In the genomic region with DNA sequence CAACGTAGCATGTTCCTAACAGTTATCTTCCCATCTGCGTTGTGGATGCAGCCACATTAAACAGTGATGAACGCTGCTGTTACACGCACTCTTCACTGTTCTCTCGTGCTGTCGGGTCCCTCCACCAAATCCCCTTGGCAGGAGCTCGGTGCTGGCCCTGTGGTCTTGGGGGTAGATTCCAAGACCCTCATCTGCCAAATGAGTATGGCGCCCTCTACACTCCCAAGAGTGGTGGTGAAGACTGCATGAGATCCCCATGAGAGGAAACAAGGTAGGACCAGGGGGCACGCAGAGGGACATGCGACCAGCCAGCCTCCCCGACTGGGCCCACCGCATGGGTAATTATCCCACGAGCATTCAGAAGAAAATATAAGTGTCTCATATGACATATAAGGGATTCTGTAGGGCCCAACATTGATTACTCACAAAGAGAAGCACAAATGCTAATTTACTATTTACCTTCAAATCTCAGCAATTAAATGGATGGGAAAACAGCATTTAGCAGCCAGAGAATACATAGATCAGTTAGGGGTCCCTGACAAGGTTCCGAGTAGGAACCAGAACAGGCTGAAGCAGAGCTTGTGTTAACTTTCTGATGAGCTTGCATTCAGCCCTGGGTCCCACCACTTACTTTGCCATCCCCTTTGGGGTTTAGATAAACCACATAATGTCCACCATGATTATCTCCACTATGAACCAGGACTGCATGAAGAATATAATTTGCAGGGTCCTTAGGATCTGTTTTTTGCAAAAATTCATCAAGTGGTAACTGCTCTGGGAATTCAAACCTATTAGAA, we compare ENCODE assay signal across 1 cellular context.
TF ChIP-seq lines count a peak whose summit lies in the region.

No MANE protein-coding gene starts in this region.

TF ChIP-seq in HepG2, 621 proteins besides CTCF, POLR2A, EP300 and RAD21:
- TF ChIP-seq ZSCAN21 (CRISPR knock-in tag; IDR thresholded peaks at IDR 0.05; ENCODE audit: borderline replicate concordance) (no peak), NRL (CRISPR knock-in tag; IDR thresholded peaks at IDR 0.05; ENCODE audit: borderline replicate concordance) (0 out of 2 replicates have a peak, but pooled peaks have one; percentile 37), SYNCRIP (IDR thresholded peaks at IDR 0.05; ENCODE audit: insufficient read depth, low read depth, low read length) (no peak), ZFY (CRISPR knock-in tag; IDR thresholded peaks at IDR 0.05) (no peak), MAFK (conservative IDR thresholded peaks at IDR 0.05 in 1 of 2, IDR thresholded peaks at IDR 0.05 in 1 of 2; ENCODE audit: low read length in 2 of 2) (peak; percentile 51 to 52; a peak in 3 of 4 replicates), MTA1 (CRISPR knock-in tag; IDR thresholded peaks at IDR 0.05; ENCODE audit: borderline replicate concordance) (peak; percentile 41; the same call in 1 of the 2 replicates), PAF1 (CRISPR knock-in tag; IDR thresholded peaks at IDR 0.05) (0 out of 2 replicates have a peak, but pooled peaks have one; percentile 9), ZNF430 (CRISPR knock-in tag; IDR thresholded peaks at IDR 0.05) (no peak), ZBTB7B (CRISPR knock-in tag; IDR thresholded peaks at IDR 0.05) (peak; percentile 28; the same call in 1 of the 2 replicates), MLLT10 (CRISPR knock-in tag; IDR thresholded peaks at IDR 0.05) (no peak), ZBTB7A (CRISPR knock-in tag; IDR thresholded peaks at IDR 0.05) (peak; percentile 45; the same call in 1 of the 2 replicates), TEAD3 (CRISPR knock-in tag; optimal IDR thresholded peaks at IDR 0.05; ENCODE audit: borderline replicate concordance) (peak; percentile 40), ZNF737 (CRISPR knock-in tag; IDR thresholded peaks at IDR 0.05; ENCODE audit: borderline replicate concordance) (no peak), KDM5A (IDR thresholded peaks at IDR 0.05; ENCODE audit: borderline replicate concordance, low read length) (no peak), MED8 (CRISPR knock-in tag; IDR thresholded peaks at IDR 0.05; ENCODE audit: insufficient replicate concordance) (no peak), POLR2G (IDR thresholded peaks at IDR 0.05; ENCODE audit: low read depth, low read length) (peak; percentile 23; the same call in 1 of the 2 replicates), RBM22 (optimal IDR thresholded peaks at IDR 0.05; ENCODE audit: low read length) (peak; percentile 88), MAFF (IDR thresholded peaks at IDR 0.05; ENCODE audit: low read depth, low read length) (peak; percentile 32; the same call in 1 of the 2 replicates), GPN1 (CRISPR knock-in tag; IDR thresholded peaks at IDR 0.05; ENCODE audit: borderline replicate concordance) (no peak), HES4 (CRISPR knock-in tag; IDR thresholded peaks at IDR 0.05; ENCODE audit: borderline replicate concordance) (0 out of 2 replicates have a peak, but pooled peaks have one; percentile 44), STAG1 (CRISPR knock-in tag; IDR thresholded peaks at IDR 0.05) (peak; percentile 33), ZNF451 (CRISPR knock-in tag; IDR thresholded peaks at IDR 0.05) (no peak), RCOR2 (CRISPR knock-in tag; IDR thresholded peaks at IDR 0.05) (no peak), SRSF1 (optimal IDR thresholded peaks at IDR 0.05; ENCODE audit: low read depth, low read length) (no peak), HOXA3 (CRISPR knock-in tag; IDR thresholded peaks at IDR 0.05) (no peak), TGIF2 (CRISPR knock-in tag; IDR thresholded peaks at IDR 0.05) (0 out of 2 replicates have a peak, but pooled peaks have one; percentile 45), HHEX (CRISPR knock-in tag; IDR thresholded peaks at IDR 0.05) (no peak), SALL1 (CRISPR knock-in tag; IDR thresholded peaks at IDR 0.05) (peak; percentile 23; the same call in 1 of the 2 replicates), SSRP1 (CRISPR knock-in tag; IDR thresholded peaks at IDR 0.05) (no peak)
- TF ChIP-seq, protein P1, sequence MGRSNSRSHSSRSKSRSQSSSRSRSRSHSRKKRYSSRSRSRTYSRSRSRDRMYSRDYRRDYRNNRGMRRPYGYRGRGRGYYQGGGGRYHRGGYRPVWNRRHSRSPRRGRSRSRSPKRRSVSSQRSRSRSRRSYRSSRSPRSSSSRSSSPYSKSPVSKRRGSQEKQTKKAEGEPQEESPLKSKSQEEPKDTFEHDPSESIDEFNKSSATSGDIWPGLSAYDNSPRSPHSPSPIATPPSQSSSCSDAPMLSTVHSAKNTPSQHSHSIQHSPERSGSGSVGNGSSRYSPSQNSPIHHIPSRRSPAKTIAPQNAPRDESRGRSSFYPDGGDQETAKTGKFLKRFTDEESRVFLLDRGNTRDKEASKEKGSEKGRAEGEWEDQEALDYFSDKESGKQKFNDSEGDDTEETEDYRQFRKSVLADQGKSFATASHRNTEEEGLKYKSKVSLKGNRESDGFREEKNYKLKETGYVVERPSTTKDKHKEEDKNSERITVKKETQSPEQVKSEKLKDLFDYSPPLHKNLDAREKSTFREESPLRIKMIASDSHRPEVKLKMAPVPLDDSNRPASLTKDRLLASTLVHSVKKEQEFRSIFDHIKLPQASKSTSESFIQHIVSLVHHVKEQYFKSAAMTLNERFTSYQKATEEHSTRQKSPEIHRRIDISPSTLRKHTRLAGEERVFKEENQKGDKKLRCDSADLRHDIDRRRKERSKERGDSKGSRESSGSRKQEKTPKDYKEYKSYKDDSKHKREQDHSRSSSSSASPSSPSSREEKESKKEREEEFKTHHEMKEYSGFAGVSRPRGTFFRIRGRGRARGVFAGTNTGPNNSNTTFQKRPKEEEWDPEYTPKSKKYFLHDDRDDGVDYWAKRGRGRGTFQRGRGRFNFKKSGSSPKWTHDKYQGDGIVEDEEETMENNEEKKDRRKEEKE (IDR thresholded peaks at IDR 0.05) = no peak
- TF ChIP-seq, protein P2, sequence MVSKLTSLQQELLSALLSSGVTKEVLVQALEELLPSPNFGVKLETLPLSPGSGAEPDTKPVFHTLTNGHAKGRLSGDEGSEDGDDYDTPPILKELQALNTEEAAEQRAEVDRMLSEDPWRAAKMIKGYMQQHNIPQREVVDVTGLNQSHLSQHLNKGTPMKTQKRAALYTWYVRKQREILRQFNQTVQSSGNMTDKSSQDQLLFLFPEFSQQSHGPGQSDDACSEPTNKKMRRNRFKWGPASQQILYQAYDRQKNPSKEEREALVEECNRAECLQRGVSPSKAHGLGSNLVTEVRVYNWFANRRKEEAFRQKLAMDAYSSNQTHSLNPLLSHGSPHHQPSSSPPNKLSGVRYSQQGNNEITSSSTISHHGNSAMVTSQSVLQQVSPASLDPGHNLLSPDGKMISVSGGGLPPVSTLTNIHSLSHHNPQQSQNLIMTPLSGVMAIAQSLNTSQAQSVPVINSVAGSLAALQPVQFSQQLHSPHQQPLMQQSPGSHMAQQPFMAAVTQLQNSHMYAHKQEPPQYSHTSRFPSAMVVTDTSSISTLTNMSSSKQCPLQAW (CRISPR knock-in tag; IDR thresholded peaks at IDR 0.05) = 0 out of 2 replicates have a peak, but pooled peaks have one; percentile 51
- TF ChIP-seq, protein P3, sequence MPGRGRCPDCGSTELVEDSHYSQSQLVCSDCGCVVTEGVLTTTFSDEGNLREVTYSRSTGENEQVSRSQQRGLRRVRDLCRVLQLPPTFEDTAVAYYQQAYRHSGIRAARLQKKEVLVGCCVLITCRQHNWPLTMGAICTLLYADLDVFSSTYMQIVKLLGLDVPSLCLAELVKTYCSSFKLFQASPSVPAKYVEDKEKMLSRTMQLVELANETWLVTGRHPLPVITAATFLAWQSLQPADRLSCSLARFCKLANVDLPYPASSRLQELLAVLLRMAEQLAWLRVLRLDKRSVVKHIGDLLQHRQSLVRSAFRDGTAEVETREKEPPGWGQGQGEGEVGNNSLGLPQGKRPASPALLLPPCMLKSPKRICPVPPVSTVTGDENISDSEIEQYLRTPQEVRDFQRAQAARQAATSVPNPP (CRISPR knock-in tag; IDR thresholded peaks at IDR 0.05) = 0 out of 2 replicates have a peak, but pooled peaks have one; percentile 33
- TF ChIP-seq, protein P4, sequence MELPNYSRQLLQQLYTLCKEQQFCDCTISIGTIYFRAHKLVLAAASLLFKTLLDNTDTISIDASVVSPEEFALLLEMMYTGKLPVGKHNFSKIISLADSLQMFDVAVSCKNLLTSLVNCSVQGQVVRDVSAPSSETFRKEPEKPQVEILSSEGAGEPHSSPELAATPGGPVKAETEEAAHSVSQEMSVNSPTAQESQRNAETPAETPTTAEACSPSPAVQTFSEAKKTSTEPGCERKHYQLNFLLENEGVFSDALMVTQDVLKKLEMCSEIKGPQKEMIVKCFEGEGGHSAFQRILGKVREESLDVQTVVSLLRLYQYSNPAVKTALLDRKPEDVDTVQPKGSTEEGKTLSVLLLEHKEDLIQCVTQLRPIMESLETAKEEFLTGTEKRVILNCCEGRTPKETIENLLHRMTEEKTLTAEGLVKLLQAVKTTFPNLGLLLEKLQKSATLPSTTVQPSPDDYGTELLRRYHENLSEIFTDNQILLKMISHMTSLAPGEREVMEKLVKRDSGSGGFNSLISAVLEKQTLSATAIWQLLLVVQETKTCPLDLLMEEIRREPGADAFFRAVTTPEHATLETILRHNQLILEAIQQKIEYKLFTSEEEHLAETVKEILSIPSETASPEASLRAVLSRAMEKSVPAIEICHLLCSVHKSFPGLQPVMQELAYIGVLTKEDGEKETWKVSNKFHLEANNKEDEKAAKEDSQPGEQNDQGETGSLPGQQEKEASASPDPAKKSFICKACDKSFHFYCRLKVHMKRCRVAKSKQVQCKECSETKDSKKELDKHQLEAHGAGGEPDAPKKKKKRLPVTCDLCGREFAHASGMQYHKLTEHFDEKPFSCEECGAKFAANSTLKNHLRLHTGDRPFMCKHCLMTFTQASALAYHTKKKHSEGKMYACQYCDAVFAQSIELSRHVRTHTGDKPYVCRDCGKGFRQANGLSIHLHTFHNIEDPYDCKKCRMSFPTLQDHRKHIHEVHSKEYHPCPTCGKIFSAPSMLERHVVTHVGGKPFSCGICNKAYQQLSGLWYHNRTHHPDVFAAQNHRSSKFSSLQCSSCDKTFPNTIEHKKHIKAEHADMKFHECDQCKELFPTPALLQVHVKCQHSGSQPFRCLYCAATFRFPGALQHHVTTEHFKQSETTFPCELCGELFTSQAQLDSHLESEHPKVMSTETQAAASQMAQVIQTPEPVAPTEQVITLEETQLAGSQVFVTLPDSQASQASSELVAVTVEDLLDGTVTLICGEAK (IDR thresholded peaks at IDR 0.05) = no peak
- TF ChIP-seq, protein P4 (CRISPR knock-in tag; IDR thresholded peaks at IDR 0.05) = 0 out of 2 replicates have a peak, but pooled peaks have one; percentile 25
- TF ChIP-seq, protein P5, sequence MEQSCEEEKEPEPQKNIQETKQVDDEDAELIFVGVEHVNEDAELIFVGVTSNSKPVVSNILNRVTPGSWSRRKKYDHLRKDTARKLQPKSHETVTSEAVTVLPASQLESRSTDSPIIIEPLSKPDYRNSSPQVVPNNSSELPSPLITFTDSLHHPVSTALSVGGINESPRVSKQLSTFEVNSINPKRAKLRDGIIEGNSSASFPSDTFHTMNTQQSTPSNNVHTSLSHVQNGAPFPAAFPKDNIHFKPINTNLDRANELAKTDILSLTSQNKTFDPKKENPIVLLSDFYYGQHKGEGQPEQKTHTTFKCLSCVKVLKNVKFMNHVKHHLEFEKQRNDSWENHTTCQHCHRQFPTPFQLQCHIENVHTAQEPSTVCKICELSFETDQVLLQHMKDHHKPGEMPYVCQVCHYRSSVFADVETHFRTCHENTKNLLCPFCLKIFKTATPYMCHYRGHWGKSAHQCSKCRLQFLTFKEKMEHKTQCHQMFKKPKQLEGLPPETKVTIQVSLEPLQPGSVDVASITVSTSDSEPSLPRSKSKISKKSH (CRISPR knock-in tag; IDR thresholded peaks at IDR 0.05; ENCODE audit: borderline replicate concordance) = 0 out of 2 replicates have a peak, but pooled peaks have one; percentile 56
- TF ChIP-seq, protein P6, sequence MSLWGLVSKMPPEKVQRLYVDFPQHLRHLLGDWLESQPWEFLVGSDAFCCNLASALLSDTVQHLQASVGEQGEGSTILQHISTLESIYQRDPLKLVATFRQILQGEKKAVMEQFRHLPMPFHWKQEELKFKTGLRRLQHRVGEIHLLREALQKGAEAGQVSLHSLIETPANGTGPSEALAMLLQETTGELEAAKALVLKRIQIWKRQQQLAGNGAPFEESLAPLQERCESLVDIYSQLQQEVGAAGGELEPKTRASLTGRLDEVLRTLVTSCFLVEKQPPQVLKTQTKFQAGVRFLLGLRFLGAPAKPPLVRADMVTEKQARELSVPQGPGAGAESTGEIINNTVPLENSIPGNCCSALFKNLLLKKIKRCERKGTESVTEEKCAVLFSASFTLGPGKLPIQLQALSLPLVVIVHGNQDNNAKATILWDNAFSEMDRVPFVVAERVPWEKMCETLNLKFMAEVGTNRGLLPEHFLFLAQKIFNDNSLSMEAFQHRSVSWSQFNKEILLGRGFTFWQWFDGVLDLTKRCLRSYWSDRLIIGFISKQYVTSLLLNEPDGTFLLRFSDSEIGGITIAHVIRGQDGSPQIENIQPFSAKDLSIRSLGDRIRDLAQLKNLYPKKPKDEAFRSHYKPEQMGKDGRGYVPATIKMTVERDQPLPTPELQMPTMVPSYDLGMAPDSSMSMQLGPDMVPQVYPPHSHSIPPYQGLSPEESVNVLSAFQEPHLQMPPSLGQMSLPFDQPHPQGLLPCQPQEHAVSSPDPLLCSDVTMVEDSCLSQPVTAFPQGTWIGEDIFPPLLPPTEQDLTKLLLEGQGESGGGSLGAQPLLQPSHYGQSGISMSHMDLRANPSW (CRISPR knock-in tag; IDR thresholded peaks at IDR 0.05; ENCODE audit: borderline replicate concordance) = 0 out of 2 replicates have a peak, but pooled peaks have one; percentile 37
- TF ChIP-seq, protein P7, sequence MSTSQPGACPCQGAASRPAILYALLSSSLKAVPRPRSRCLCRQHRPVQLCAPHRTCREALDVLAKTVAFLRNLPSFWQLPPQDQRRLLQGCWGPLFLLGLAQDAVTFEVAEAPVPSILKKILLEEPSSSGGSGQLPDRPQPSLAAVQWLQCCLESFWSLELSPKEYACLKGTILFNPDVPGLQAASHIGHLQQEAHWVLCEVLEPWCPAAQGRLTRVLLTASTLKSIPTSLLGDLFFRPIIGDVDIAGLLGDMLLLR (CRISPR knock-in tag; IDR thresholded peaks at IDR 0.05) = no peak
